In the genomic region with DNA sequence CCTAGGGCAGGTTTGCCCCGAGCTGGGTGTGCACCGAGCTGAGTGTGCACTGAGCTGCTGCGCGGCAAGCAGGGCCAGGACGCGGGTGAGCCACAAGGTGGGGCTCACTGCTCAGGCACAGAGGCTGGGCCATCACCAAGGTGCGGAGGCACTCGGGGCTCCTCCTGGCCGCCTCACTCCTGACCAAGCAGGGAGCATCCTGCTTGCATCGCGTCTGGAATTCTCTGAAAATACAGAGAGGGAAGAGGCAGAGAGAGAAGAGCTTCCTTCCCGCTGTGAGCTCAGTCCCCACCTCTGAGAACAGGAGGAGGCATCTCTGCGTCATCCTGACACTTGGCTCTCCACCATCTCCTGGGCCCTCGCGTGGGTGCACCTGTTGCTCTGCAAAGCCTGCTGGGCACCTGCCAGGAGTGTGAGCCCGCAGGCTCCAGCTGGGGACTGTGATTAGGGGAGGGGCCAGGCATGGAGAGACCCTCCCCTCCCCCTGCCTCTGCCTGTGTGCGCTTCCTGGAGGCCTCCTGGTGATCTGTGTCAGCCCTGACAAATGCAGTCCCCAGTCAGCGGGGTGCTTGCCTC, we compare ENCODE assay signal across 8 cellular contexts.
DNase-seq lines count a peak whose midpoint lies in the region; ATAC-seq and TF ChIP-seq lines count a peak whose summit lies in the region.

No MANE protein-coding gene starts in this region.

- no peak overlapping the region for H3K27ac ChIP-seq in C4-2B
- peak overlapping the region; percentile 7 for H3K27ac ChIP-seq in angular gyrus (ENCODE audit: low read depth, low read length)

- TF ChIP-seq POLR2A in lower leg skin (IDR thresholded peaks at IDR 0.05) = no peak

- ATAC-seq in GM18511 (IDR thresholded peaks at IDR 0.05; ENCODE audit: unreplicated experiment) (peak; percentile 79), HG03045 (IDR thresholded peaks at IDR 0.05; ENCODE audit: unreplicated experiment) (peak; percentile 56)

- WGBS in lower leg skin, 2 donors = 1% methylated on average over 7 to 17 of the region's 18 CpGs

- TF ChIP-seq CTCF in C4-2B (conservative IDR thresholded peaks at IDR 0.05) (peak; percentile 61), lower leg skin (IDR thresholded peaks at IDR 0.05) (no peak)

- H3K4me3 ChIP-seq in lower leg skin (ENCODE audit: low read depth, poor library complexity, severe bottlenecking) = no peak overlapping the region

- intact Hi-C loops in lower leg skin (cut with DNase I; ENCODE audit: low total_unique reads) = no loop called here

- DNase-seq in NCI-H2107 treated with DMSO at 0.1 percent for 48 hours (lab: John Stamatoyannopoulos, UW; ENCODE audit: unreplicated experiment) (peak; percentile 97), medulla oblongata (ENCODE audit: extremely low spot score) (peak; percentile 12), lower leg skin (ENCODE audit: low spot score in 2 of 2) (no peak), LoVo (ENCODE audit: low spot score) (no peak)

Comparison
In these comparisons a context has a peak if more than half of its experiments do, and no peak if none do; other contexts are left out.
1. DNase-seq: peak in NCI-H2107 treated with DMSO at 0.1 percent for 48 hours (single experiment) and medulla oblongata (single experiment); none in lower leg skin (0 of 2) and LoVo (single experiment).